1 cellular context compared by ENCODE assay signal in the genomic region with DNA sequence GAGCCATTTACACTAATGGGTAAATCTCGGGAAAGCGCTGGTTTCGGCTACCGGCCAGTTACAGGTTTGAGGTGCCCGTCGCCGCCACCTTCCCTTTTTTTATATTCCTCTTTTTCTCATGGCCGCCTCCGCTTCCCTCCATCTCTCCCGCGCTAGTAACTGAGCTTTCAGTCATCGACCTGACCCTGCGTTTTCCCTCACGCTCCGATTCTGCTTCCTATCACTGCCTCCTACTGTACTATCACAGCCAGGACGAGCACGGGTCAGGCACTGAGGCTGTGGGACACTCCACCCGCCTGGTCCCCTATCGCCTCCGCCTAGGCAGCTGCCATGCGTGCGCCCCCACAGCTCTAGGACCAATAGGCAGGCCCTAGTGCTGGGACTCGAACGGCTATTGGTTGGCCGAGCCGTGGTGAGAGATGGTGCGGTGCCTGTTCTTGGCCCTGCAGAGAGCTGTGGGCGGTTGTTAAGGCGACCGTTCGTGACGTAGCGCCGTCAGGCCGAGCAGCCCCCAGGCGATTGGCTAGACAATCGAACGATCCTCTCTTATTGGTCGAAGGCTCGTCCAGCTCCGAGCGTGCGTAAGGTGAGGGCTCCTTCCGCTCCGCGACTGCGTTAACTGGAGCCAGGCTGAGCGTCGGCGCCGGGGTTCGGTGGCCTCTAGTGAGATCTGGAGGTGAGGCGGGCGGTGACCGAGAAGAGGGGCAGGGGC.
TF ChIP-seq lines count a peak whose summit lies in the region.

Gene HMGCR (plus strand): TSS at position 596 of the 712 bp plus-strand sequence. CDS start 5,386 bp downstream, outside the sequence.

TF ChIP-seq in HEK293, 187 proteins besides CTCF, POLR2A, EP300 and RAD21 (continued from another document and continues in another):
- 0 out of 2 replicates have a peak, but pooled peaks have one; percentile 52 for TF ChIP-seq BCL11A (tag by site-specific recombination; IDR thresholded peaks at IDR 0.05; ENCODE audit: low read depth)
- TF ChIP-seq ZNF175 (tag by site-specific recombination; IDR thresholded peaks at IDR 0.05): no peak
- peak; percentile 95 for TF ChIP-seq ZFHX2 (tag by site-specific recombination; conservative IDR thresholded peaks at IDR 0.05)
- peak; percentile 99 for TF ChIP-seq SP2 (tag by site-specific recombination; IDR thresholded peaks at IDR 0.05)
- TF ChIP-seq ZNF23 (tag by site-specific recombination; IDR thresholded peaks at IDR 0.05; ENCODE audit: borderline replicate concordance): no peak
- TF ChIP-seq ZNF274 (IDR thresholded peaks at IDR 0.05; ENCODE audit: low read length): no peak
- TF ChIP-seq ZNF274 (tag by site-specific recombination; IDR thresholded peaks at IDR 0.05; ENCODE audit: borderline replicate concordance): no peak
- no peak for TF ChIP-seq ZNF426 (tag by site-specific recombination; IDR thresholded peaks at IDR 0.05)
- TF ChIP-seq ZNF341 (tag by site-specific recombination; IDR thresholded peaks at IDR 0.05; ENCODE audit: low read depth): peak; percentile 52
- no peak for TF ChIP-seq ZNF664 (tag by site-specific recombination; IDR thresholded peaks at IDR 0.05)
- peak; percentile 68; the same call in 1 of the 2 replicates for TF ChIP-seq ZBTB21 (tag by site-specific recombination; IDR thresholded peaks at IDR 0.05)
- peak; percentile 57; the same call in 1 of the 2 replicates for TF ChIP-seq TRIM28 (IDR thresholded peaks at IDR 0.05; ENCODE audit: borderline replicate concordance, low read length)
- peak; percentile 5; the same call in 1 of the 2 replicates for TF ChIP-seq ZNF391 (tag by site-specific recombination; IDR thresholded peaks at IDR 0.05; ENCODE audit: borderline replicate concordance, low read depth)
- TF ChIP-seq, protein P1, sequence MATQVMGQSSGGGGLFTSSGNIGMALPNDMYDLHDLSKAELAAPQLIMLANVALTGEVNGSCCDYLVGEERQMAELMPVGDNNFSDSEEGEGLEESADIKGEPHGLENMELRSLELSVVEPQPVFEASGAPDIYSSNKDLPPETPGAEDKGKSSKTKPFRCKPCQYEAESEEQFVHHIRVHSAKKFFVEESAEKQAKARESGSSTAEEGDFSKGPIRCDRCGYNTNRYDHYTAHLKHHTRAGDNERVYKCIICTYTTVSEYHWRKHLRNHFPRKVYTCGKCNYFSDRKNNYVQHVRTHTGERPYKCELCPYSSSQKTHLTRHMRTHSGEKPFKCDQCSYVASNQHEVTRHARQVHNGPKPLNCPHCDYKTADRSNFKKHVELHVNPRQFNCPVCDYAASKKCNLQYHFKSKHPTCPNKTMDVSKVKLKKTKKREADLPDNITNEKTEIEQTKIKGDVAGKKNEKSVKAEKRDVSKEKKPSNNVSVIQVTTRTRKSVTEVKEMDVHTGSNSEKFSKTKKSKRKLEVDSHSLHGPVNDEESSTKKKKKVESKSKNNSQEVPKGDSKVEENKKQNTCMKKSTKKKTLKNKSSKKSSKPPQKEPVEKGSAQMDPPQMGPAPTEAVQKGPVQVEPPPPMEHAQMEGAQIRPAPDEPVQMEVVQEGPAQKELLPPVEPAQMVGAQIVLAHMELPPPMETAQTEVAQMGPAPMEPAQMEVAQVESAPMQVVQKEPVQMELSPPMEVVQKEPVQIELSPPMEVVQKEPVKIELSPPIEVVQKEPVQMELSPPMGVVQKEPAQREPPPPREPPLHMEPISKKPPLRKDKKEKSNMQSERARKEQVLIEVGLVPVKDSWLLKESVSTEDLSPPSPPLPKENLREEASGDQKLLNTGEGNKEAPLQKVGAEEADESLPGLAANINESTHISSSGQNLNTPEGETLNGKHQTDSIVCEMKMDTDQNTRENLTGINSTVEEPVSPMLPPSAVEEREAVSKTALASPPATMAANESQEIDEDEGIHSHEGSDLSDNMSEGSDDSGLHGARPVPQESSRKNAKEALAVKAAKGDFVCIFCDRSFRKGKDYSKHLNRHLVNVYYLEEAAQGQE (tag by site-specific recombination; IDR thresholded peaks at IDR 0.05): no peak; the same call in 1 of the 2 replicates
- no peak for TF ChIP-seq ZNF768 (tag by site-specific recombination; IDR thresholded peaks at IDR 0.05)
- TF ChIP-seq ZIC2 (tag by site-specific recombination; IDR thresholded peaks at IDR 0.05): peak; percentile 67
- TF ChIP-seq, protein P2, sequence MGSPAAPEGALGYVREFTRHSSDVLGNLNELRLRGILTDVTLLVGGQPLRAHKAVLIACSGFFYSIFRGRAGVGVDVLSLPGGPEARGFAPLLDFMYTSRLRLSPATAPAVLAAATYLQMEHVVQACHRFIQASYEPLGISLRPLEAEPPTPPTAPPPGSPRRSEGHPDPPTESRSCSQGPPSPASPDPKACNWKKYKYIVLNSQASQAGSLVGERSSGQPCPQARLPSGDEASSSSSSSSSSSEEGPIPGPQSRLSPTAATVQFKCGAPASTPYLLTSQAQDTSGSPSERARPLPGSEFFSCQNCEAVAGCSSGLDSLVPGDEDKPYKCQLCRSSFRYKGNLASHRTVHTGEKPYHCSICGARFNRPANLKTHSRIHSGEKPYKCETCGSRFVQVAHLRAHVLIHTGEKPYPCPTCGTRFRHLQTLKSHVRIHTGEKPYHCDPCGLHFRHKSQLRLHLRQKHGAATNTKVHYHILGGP (tag by site-specific recombination; IDR thresholded peaks at IDR 0.05): no peak
- TF ChIP-seq ZNF211 (tag by site-specific recombination; IDR thresholded peaks at IDR 0.05; ENCODE audit: low read depth): no peak
- no peak for TF ChIP-seq ZNF560 (tag by site-specific recombination; IDR thresholded peaks at IDR 0.05; ENCODE audit: borderline replicate concordance)
- no peak for TF ChIP-seq TSHZ1 (tag by site-specific recombination; IDR thresholded peaks at IDR 0.05; ENCODE audit: borderline replicate concordance)
- TF ChIP-seq ZNF324 (tag by site-specific recombination; IDR thresholded peaks at IDR 0.05): no peak
- TF ChIP-seq SP3 (tag by site-specific recombination; IDR thresholded peaks at IDR 0.05): peak; percentile 44; the same call in 1 of the 2 replicates
- no peak for TF ChIP-seq ZNF548 (tag by site-specific recombination; IDR thresholded peaks at IDR 0.05)
- peak; percentile 90 for TF ChIP-seq YY1 (tag by site-specific recombination; IDR thresholded peaks at IDR 0.05)
- TF ChIP-seq ZNF221 (tag by site-specific recombination; IDR thresholded peaks at IDR 0.05; ENCODE audit: borderline replicate concordance): no peak
- TF ChIP-seq ZNF580 (tag by site-specific recombination; IDR thresholded peaks at IDR 0.05): no peak; the same call in 1 of the 2 replicates
- no peak for TF ChIP-seq ZNF266 (tag by site-specific recombination; IDR thresholded peaks at IDR 0.05; ENCODE audit: low read depth)
- TF ChIP-seq GLI2 (tag by site-specific recombination; IDR thresholded peaks at IDR 0.05; ENCODE audit: borderline replicate concordance, low read depth): no peak
- no peak for TF ChIP-seq ZBTB44 (tag by site-specific recombination; IDR thresholded peaks at IDR 0.05)
- TF ChIP-seq ZNF629 (tag by site-specific recombination; IDR thresholded peaks at IDR 0.05): peak; percentile 95
- TF ChIP-seq ZNF140 (tag by site-specific recombination; IDR thresholded peaks at IDR 0.05): no peak
- TF ChIP-seq, protein P3, sequence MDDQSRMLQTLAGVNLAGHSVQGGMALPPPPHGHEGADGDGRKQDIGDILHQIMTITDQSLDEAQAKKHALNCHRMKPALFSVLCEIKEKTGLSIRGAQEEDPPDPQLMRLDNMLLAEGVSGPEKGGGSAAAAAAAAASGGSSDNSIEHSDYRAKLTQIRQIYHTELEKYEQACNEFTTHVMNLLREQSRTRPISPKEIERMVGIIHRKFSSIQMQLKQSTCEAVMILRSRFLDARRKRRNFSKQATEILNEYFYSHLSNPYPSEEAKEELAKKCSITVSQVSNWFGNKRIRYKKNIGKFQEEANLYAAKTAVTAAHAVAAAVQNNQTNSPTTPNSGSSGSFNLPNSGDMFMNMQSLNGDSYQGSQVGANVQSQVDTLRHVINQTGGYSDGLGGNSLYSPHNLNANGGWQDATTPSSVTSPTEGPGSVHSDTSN (CRISPR knock-in tag; IDR thresholded peaks at IDR 0.05): 0 out of 2 replicates have a peak, but pooled peaks have one; percentile 40
- TF ChIP-seq, protein P4, sequence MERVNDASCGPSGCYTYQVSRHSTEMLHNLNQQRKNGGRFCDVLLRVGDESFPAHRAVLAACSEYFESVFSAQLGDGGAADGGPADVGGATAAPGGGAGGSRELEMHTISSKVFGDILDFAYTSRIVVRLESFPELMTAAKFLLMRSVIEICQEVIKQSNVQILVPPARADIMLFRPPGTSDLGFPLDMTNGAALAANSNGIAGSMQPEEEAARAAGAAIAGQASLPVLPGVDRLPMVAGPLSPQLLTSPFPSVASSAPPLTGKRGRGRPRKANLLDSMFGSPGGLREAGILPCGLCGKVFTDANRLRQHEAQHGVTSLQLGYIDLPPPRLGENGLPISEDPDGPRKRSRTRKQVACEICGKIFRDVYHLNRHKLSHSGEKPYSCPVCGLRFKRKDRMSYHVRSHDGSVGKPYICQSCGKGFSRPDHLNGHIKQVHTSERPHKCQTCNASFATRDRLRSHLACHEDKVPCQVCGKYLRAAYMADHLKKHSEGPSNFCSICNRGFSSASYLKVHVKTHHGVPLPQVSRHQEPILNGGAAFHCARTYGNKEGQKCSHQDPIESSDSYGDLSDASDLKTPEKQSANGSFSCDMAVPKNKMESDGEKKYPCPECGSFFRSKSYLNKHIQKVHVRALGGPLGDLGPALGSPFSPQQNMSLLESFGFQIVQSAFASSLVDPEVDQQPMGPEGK (tag by site-specific recombination; IDR thresholded peaks at IDR 0.05): peak; percentile 94
- TF ChIP-seq ZNF10 (tag by site-specific recombination; IDR thresholded peaks at IDR 0.05): peak; percentile 63; the same call in 1 of the 2 replicates
- no peak for TF ChIP-seq ZNF157 (tag by site-specific recombination; IDR thresholded peaks at IDR 0.05)
- no peak for TF ChIP-seq ZNF169 (tag by site-specific recombination; IDR thresholded peaks at IDR 0.05)
- no peak for TF ChIP-seq ZNF155 (tag by site-specific recombination; IDR thresholded peaks at IDR 0.05)
- TF ChIP-seq, protein P5, sequence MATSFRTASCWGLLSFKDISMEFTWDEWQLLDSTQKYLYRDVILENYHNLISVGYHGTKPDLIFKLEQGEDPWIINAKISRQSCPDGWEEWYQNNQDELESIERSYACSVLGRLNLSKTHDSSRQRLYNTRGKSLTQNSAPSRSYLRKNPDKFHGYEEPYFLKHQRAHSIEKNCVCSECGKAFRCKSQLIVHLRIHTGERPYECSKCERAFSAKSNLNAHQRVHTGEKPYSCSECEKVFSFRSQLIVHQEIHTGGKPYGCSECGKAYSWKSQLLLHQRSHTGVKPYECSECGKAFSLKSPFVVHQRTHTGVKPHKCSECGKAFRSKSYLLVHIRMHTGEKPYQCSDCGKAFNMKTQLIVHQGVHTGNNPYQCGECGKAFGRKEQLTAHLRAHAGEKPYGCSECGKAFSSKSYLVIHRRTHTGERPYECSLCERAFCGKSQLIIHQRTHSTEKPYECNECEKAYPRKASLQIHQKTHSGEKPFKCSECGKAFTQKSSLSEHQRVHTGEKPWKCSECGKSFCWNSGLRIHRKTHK (tag by site-specific recombination; IDR thresholded peaks at IDR 0.05): no peak
- peak; percentile 59 for TF ChIP-seq GLIS1 (tag by site-specific recombination; IDR thresholded peaks at IDR 0.05)
- no peak for TF ChIP-seq TCF7L2 (IDR thresholded peaks at IDR 0.05; ENCODE audit: borderline replicate concordance, low read depth, low read length)
- TF ChIP-seq ZFP69B (tag by site-specific recombination; IDR thresholded peaks at IDR 0.05): peak; percentile 61; the same call in 1 of the 2 replicates
- peak; percentile 99 for TF ChIP-seq YY2 (tag by site-specific recombination; IDR thresholded peaks at IDR 0.05)
- no peak for TF ChIP-seq ELK4 (IDR thresholded peaks at IDR 0.05; ENCODE audit: borderline replicate concordance, low read depth, low read length)
- no peak for TF ChIP-seq ZNF19 (tag by site-specific recombination; IDR thresholded peaks at IDR 0.05; ENCODE audit: low read depth)
- peak; percentile 52 for TF ChIP-seq ZNF843 (tag by site-specific recombination; IDR thresholded peaks at IDR 0.05)
